Comparison of ENCODE assay signal across 35 cellular contexts in the genomic region with DNA sequence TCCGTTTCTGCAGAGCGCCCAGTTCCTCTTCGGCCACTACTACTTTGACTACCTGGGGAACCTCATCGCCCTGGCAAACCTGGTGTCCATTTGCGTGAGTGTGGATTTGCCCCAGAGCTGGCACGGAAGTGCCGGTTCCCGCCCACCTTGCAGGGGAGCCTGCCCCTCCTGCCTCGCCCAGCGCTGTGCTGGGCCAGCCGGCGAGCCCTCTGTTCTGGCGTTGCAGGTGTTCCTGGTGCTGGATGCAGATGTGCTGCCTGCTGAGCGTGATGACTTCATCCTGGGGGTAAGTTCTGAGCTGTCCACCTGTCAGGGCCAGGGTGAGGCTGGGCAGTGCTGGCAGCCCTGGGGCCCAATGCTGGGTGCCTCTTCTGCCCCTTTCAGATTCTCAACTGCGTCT.
"Had no signal": no experiment of that assay in that cellular context is flagged by ENCODE, and none has a peak within 500 bp of the region (broad histone marks: within the 10 kb centered on the region; RNA-seq: fewer than 3 reads in every experiment).

No MANE protein-coding gene starts in this region.

- H3K4me2 ChIP-seq: KMS-11 had no signal

- ATAC-seq: activated CD8-positive, alpha-beta memory T cell treated with anti-CD3 and anti-CD28 coated beads, Interleukin-2, amount 10 ng/mL, durations not matched to agents 7 days and 5 days; PC-3; Right ventricle myocardium inferior; SK-N-SH treated with all-trans-retinoic acid at 6 μM for 48 hours had no signal

- H3K36me3 Mint-ChIP-seq: activated naive CD4-positive, alpha-beta T cell treated with anti-CD3 and anti-CD28 coated beads, Interleukin-2, amount 50 U/mL, for 24 hours had no signal

- H3K9ac ChIP-seq: KMS-11 had no signal

- H3K36me3 ChIP-seq: WERI-Rb-1 had no signal

- H3K27ac ChIP-seq: cardiac muscle cell, KMS-11, Peyer's patch, WERI-Rb-1 had no signal

- H3K27me3 Mint-ChIP-seq: activated CD4-positive, alpha-beta T cell treated with anti-CD3 and anti-CD28 coated beads, Interleukin-2, amount 10 ng/mL, durations not matched to agents 24 days and 14 days; activated CD8-positive, alpha-beta memory T cell treated with anti-CD3 and anti-CD28 coated beads, Interleukin-2, amount 10 ng/mL, durations not matched to agents 7 days and 5 days; activated naive CD4-positive, alpha-beta T cell treated with anti-CD3 and anti-CD28 coated beads, Interleukin-2, amount 50 U/mL, for 24 hours; activated naive CD8-positive, alpha-beta T cell treated with anti-CD3 and anti-CD28 coated beads, Interleukin-2, amount 10 ng/mL, durations not matched to agents 7 days and 5 days had no signal

- H3K4me3 Mint-ChIP-seq: activated CD4-positive, alpha-beta T cell treated with anti-CD3 and anti-CD28 coated beads, Interleukin-2, amount 10 ng/mL, durations not matched to agents 24 days and 14 days; activated CD8-positive, alpha-beta memory T cell treated with anti-CD3 and anti-CD28 coated beads, Interleukin-2, amount 10 ng/mL, durations not matched to agents 7 days and 5 days; activated naive CD4-positive, alpha-beta T cell treated with anti-CD3 and anti-CD28 coated beads, Interleukin-2, amount 50 U/mL, for 24 hours; activated naive CD8-positive, alpha-beta T cell treated with anti-CD3 and anti-CD28 coated beads, Interleukin-2, amount 10 ng/mL, durations not matched to agents 7 days and 5 days had no signal

- H3K9me3 ChIP-seq: ascending aorta, Peyer's patch had no signal

- H3K27me3 ChIP-seq: ascending aorta, cardiac muscle cell, Peyer's patch had no signal

- DNase-seq: activated CD4-positive, alpha-beta T cell treated with anti-CD3 and anti-CD28 coated beads for 1 hour; activated CD4-positive, alpha-beta T cell treated with anti-CD3 and anti-CD28 coated beads, Interleukin-2, amount 10 ng/mL, durations not matched to agents 24 days and 14 days; activated CD4-positive, alpha-beta T cell treated with anti-CD3 and anti-CD28 coated beads, Interleukin-2, amount 50 U/mL, for 48 hours; activated CD4-positive, CD25-positive, alpha-beta regulatory T cell; activated CD8-positive, alpha-beta memory T cell treated with anti-CD3 and anti-CD28 coated beads for 24 hours; activated CD8-positive, alpha-beta memory T cell treated with anti-CD3 and anti-CD28 coated beads, Interleukin-2, amount 10 ng/mL, durations not matched to agents 7 days and 5 days; activated CD8-positive, alpha-beta memory T cell treated with anti-CD3 and anti-CD28 coated beads, Interleukin-2, amount 50 U/mL, for 48 hours; activated effector memory CD4-positive, alpha-beta T cell treated with Interleukin-2 at 50 U/mL for 16 hours; activated naive CD8-positive, alpha-beta T cell treated with anti-CD3 and anti-CD28 coated beads, Interleukin-2, amount 10 ng/mL, durations not matched to agents 7 days and 5 days; activated T-cell treated with anti-CD3 and anti-CD28 coated beads, Interleukin-2, amount 50 U/mL, for 48 hours; amygdala; NCI-H1092 treated with DMSO at 0.1 percent for 48 hours; NCI-H1417 treated with DMSO at 0.1 percent for 48 hours; NCI-H1694; NCI-H1930; NCI-H2081 treated with DMSO at 0.1 percent for 48 hours; NCI-H345; NCI-H510A; NCI-H526; NCI-H748 treated with DMSO at 0.1 percent for 48 hours; NK-92 treated with Interleukin-12 subunit alpha and Interleukin-12 subunit beta, amount 100 ng/mL, for 24 hours; PC-3; Peyer's patch; RPMI8226; SIG-M5; T-helper 1 cell; T-helper 2 cell; T-helper 9 cell; WERI-Rb-1 had no signal

- H3K27ac Mint-ChIP-seq: activated CD4-positive, alpha-beta T cell treated with anti-CD3 and anti-CD28 coated beads, Interleukin-2, amount 10 ng/mL, durations not matched to agents 24 days and 14 days; activated CD8-positive, alpha-beta memory T cell treated with anti-CD3 and anti-CD28 coated beads, Interleukin-2, amount 10 ng/mL, durations not matched to agents 7 days and 5 days; activated naive CD4-positive, alpha-beta T cell treated with anti-CD3 and anti-CD28 coated beads, Interleukin-2, amount 50 U/mL, for 24 hours; activated naive CD8-positive, alpha-beta T cell treated with anti-CD3 and anti-CD28 coated beads, Interleukin-2, amount 10 ng/mL, durations not matched to agents 7 days and 5 days had no signal

- H3K4me3 ChIP-seq: ascending aorta, cardiac muscle cell, Peyer's patch had no signal

- H3K9me3 Mint-ChIP-seq: activated CD4-positive, alpha-beta T cell treated with anti-CD3 and anti-CD28 coated beads, Interleukin-2, amount 10 ng/mL, durations not matched to agents 24 days and 14 days; activated naive CD4-positive, alpha-beta T cell treated with anti-CD3 and anti-CD28 coated beads, Interleukin-2, amount 50 U/mL, for 24 hours; activated naive CD8-positive, alpha-beta T cell treated with anti-CD3 and anti-CD28 coated beads, Interleukin-2, amount 10 ng/mL, durations not matched to agents 7 days and 5 days had no signal
